Comparison of ENCODE assay signal across 27 cellular contexts in the genomic region with DNA sequence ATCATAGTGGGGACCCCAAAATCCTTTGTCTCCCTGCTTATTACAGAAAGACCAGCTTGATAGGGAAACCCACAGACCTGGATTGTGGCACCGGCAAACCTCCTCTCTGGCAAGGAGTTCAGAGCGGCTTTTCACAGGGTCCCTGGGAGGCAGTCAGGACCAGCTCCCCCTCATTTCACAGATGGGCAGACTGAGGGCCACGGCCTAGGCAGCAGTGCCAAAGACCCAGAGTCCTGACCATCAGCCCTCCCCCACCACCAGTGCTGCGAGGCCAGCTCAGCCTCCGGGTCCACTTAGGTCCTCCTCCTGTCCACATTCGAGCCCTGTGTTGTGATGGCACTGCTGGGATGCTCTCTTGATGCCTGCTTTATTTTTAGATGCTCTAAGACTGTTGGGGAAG. TPM values are rescaled to one million over a fixed set of nuclear protein-coding genes. Genes with fewer than 3 reads are reported as not detected.
"Had no signal": no experiment of that assay in that cellular context is flagged by ENCODE, and none has a peak within 500 bp of the region (broad histone marks: within the 10 kb centered on the region; RNA-seq: fewer than 3 reads in every experiment).

No MANE protein-coding gene starts in this region.

- H3K27ac Mint-ChIP-seq: activated B cell treated with CpG ODN at 0.5 μM for 24 hours; activated naive CD4-positive, alpha-beta T cell treated with anti-CD3 and anti-CD28 coated beads for 36 hours; activated naive CD8-positive, alpha-beta T cell; activated T-helper 17 cell treated with anti-CD3 and anti-CD28 coated beads, Interleukin-2, amount 50 U/mL, for 72 hours; T-cell had no signal

- H3K36me3 Mint-ChIP-seq: activated naive CD8-positive, alpha-beta T cell; T-cell had no signal

- H3K4me3 Mint-ChIP-seq: activated B cell treated with CpG ODN at 0.5 μM for 24 hours; activated CD4-positive, alpha-beta T cell treated with anti-CD3 and anti-CD28 coated beads, Interleukin-2, amount 10 ng/mL, durations not matched to agents 24 days and 14 days; activated naive CD4-positive, alpha-beta T cell treated with anti-CD3 and anti-CD28 coated beads for 36 hours; activated naive CD8-positive, alpha-beta T cell; activated T-helper 17 cell treated with anti-CD3 and anti-CD28 coated beads, Interleukin-2, amount 50 U/mL, for 72 hours; T-cell had no signal

- H3K4me3 ChIP-seq: K562, SK-N-MC had no signal

- H3K4me1 Mint-ChIP-seq: activated T-helper 17 cell treated with anti-CD3 and anti-CD28 coated beads, Interleukin-2, amount 50 U/mL, for 72 hours; T-cell had no signal

- ATAC-seq: activated T-helper 17 cell treated with anti-CD3 and anti-CD28 coated beads, Interleukin-2, amount 50 U/mL, for 72 hours; K562; T-cell had no signal

- DNase-seq: activated B cell treated with CpG ODN at 0.5 μM for 24 hours; activated CD4-positive, alpha-beta T cell treated with anti-CD3 and anti-CD28 coated beads for 1 hour; activated CD4-positive, alpha-beta T cell treated with anti-CD3 and anti-CD28 coated beads, Interleukin-2, amount 10 ng/mL, durations not matched to agents 24 days and 14 days; activated CD4-positive, alpha-beta T cell treated with anti-CD3 and anti-CD28 coated beads, Interleukin-2, amount 50 U/mL, for 48 hours; activated CD8-positive, alpha-beta memory T cell treated with anti-CD3 and anti-CD28 coated beads for 24 hours; activated gamma-delta T cell; activated naive CD4-positive, alpha-beta T cell treated with anti-CD3 and anti-CD28 coated beads for 36 hours; activated T-cell treated with anti-CD3 and anti-CD28 coated beads, Interleukin-2, amount 50 U/mL, for 48 hours; amygdala; Karpas-422; MM.1S; NCI-H1105; NCI-H1436; NCI-H1694 treated with DMSO at 0.1 percent for 48 hours; NCI-H2029 treated with DMSO at 0.1 percent for 48 hours; NCI-H345; NCI-H510A; NCI-H526 treated with DMSO at 0.1 percent for 48 hours; NCI-H82; T-cell; T-helper 2 cell; T1000 had no signal

- H3K27ac ChIP-seq: SK-N-MC had no signal

RNA-seq across cellular contexts. Expression of gene CAMK2N1, which starts 57.2 kb away (rescaled TPM):
- total RNA-seq: OCI-LY7 had no signal
